In genomic region chr9:114375386-114375785, GRCh38 we compare ENCODE assay signal across 16 cellular contexts. TPM values are rescaled to one million over a fixed set of nuclear protein-coding genes. Genes with fewer than 3 reads are reported as not detected.
DNase-seq lines count a peak whose midpoint lies in the region; ATAC-seq and TF ChIP-seq lines count a peak whose summit lies in the region.
"Had no signal": no experiment of that assay in that cellular context is flagged by ENCODE, and none has a peak within 500 bp of the region (broad histone marks: within the 10 kb centered on the region; RNA-seq: fewer than 3 reads in every experiment).

No MANE protein-coding gene starts in this region.

- H3K36me3 Mint-ChIP-seq in stimulated activated naive CD8-positive, alpha-beta T cell treated with anti-CD3 and anti-CD28 coated beads, Interleukin-15, Interleukin-2, amounts not matched to agents 100 ng/mL and 50 ng/mL, for 24 hours (ENCODE audit: low read depth), result peaks cover 89% of the 10 kb centered on the region
- peaks cover 43% of the 10 kb centered on the region for H3K36me3 Mint-ChIP-seq in endothelial cell (ENCODE audit: low read depth, unreplicated experiment)

- H3K4me3 ChIP-seq in WERI-Rb-1 (ENCODE audit: low read depth, low read length), result no peak overlapping the region
- no peak overlapping the region for H3K4me3 ChIP-seq in ascending aorta
- H3K4me3 ChIP-seq in brain microvascular endothelial cell (ENCODE audit: low read depth, low read length), result no peak overlapping the region
- H3K4me3 ChIP-seq: K562, psoas muscle had no signal

- peak overlapping the region; percentile 32 for H3K4me3 Mint-ChIP-seq in stimulated activated naive CD8-positive, alpha-beta T cell treated with anti-CD3 and anti-CD28 coated beads, Interleukin-15, Interleukin-2, amounts not matched to agents 100 ng/mL and 50 ng/mL, for 24 hours
- H3K4me3 Mint-ChIP-seq in endothelial cell (ENCODE audit: unreplicated experiment), result peak overlapping the region; percentile 3

- in situ Hi-C loops in brain microvascular endothelial cell (cut with HindIII; ENCODE audit: low pct_ligation_motif_present, low sequenced_read_pairs), result no loop called here

- peak overlapping the region; percentile 3; the same call in 1 of the 2 replicates for H3K27ac ChIP-seq in WERI-Rb-1
- H3K27ac ChIP-seq in ascending aorta, result no peak overlapping the region
- no peak overlapping the region for H3K27ac ChIP-seq in brain microvascular endothelial cell
- H3K27ac ChIP-seq: foreskin keratinocyte, psoas muscle had no signal

- H3K4me1 Mint-ChIP-seq in stimulated activated naive CD8-positive, alpha-beta T cell treated with anti-CD3 and anti-CD28 coated beads, Interleukin-15, Interleukin-2, amounts not matched to agents 100 ng/mL and 50 ng/mL, for 24 hours (ENCODE audit: low read depth), result peaks cover 92% of the 10 kb centered on the region
- peaks cover 67% of the 10 kb centered on the region for H3K4me1 Mint-ChIP-seq in endothelial cell (ENCODE audit: unreplicated experiment)

- no peaks in the 10 kb centered on the region for H3K27me3 ChIP-seq in WERI-Rb-1 (ENCODE audit: insufficient read depth, low read depth, severe bottlenecking)
- no peaks in the 10 kb centered on the region for H3K27me3 ChIP-seq in ascending aorta
- H3K27me3 ChIP-seq in brain microvascular endothelial cell (replicated peaks), result no peaks in the 10 kb centered on the region
- H3K27me3 ChIP-seq: foreskin keratinocyte had no signal

- H3K36me3 ChIP-seq in WERI-Rb-1, result peaks cover 84% of the 10 kb centered on the region
- H3K36me3 ChIP-seq in ascending aorta, result peaks cover 43 to 70% of the 10 kb centered on the region in 2 donors
- H3K36me3 ChIP-seq in brain microvascular endothelial cell (replicated peaks), result no peaks in the 10 kb centered on the region

- intact Hi-C loops in ascending aorta (cut with DNase I), result no loop called here

- H3K27ac Mint-ChIP-seq in stimulated activated naive CD8-positive, alpha-beta T cell treated with anti-CD3 and anti-CD28 coated beads, Interleukin-15, Interleukin-2, amounts not matched to agents 100 ng/mL and 50 ng/mL, for 24 hours, result peak overlapping the region; percentile 86
- peak overlapping the region; percentile 16 for H3K27ac Mint-ChIP-seq in endothelial cell (ENCODE audit: unreplicated experiment)

- no peaks in the 10 kb centered on the region for H3K9me3 ChIP-seq in WERI-Rb-1 (ENCODE audit: severe bottlenecking)
- H3K9me3 ChIP-seq in ascending aorta, result no peaks in the 10 kb centered on the region
- H3K9me3 ChIP-seq: psoas muscle had no signal

- H3K9me3 Mint-ChIP-seq in stimulated activated naive CD8-positive, alpha-beta T cell treated with anti-CD3 and anti-CD28 coated beads, Interleukin-15, Interleukin-2, amounts not matched to agents 100 ng/mL and 50 ng/mL, for 24 hours, result no peaks in the 10 kb centered on the region
- no peaks in the 10 kb centered on the region for H3K9me3 Mint-ChIP-seq in endothelial cell (ENCODE audit: unreplicated experiment)

- peaks cover 0 to 37% of the 10 kb centered on the region in 2 donors for H3K4me1 ChIP-seq in ascending aorta
- H3K4me1 ChIP-seq: psoas muscle had no signal

- no peak for DNase-seq in stimulated activated naive CD8-positive, alpha-beta T cell treated with anti-CD3 and anti-CD28 coated beads, Interleukin-15, Interleukin-2, amounts not matched to agents 100 U/mL and 50 U/mL, for 24 hours
- DNase-seq in WERI-Rb-1, result no peak
- DNase-seq in endothelial cell (ENCODE audit: low spot score), result no peak
- DNase-seq in AML-193 (lab: John Stamatoyannopoulos, UW), result no peak
- DNase-seq in SIG-M5 (lab: John Stamatoyannopoulos, UW), result no peak
- no peak for DNase-seq in ascending aorta (ENCODE audit: low spot score in 2 of 2)
- DNase-seq in brain microvascular endothelial cell, result no peak
- DNase-seq: amniotic stem cell; foreskin keratinocyte; NK-92 treated with Interleukin-12 subunit alpha and Interleukin-12 subunit beta, amount 100 ng/mL, for 24 hours; psoas muscle; Right ventricle myocardium superior; stimulated activated CD4-positive, alpha-beta T cell treated with anti-CD3 and anti-CD28 coated beads, Interleukin-12 subunit alpha, Interleukin-12 subunit beta, amount 100 ng/mL, for 4 hours had no signal

- no peak for ATAC-seq in stimulated activated naive CD8-positive, alpha-beta T cell treated with anti-CD3 and anti-CD28 coated beads, Interleukin-15, Interleukin-2, amounts not matched to agents 100 U/mL and 50 U/mL, for 24 hours
- ATAC-seq: foreskin keratinocyte, K562, psoas muscle had no signal

- H3K27me3 Mint-ChIP-seq in stimulated activated naive CD8-positive, alpha-beta T cell treated with anti-CD3 and anti-CD28 coated beads, Interleukin-15, Interleukin-2, amounts not matched to agents 100 ng/mL and 50 ng/mL, for 24 hours, result no peaks in the 10 kb centered on the region
- H3K27me3 Mint-ChIP-seq in endothelial cell (ENCODE audit: unreplicated experiment), result peaks cover 17% of the 10 kb centered on the region

- TF ChIP-seq CTCF in WERI-Rb-1 (IDR thresholded peaks at IDR 0.05; ENCODE audit: low read depth, low read length) (no peak), endothelial cell (IDR thresholded peaks at IDR 0.05; ENCODE audit: unreplicated experiment) (no peak), ascending aorta (IDR thresholded peaks at IDR 0.05) (no peak), brain microvascular endothelial cell (IDR thresholded peaks at IDR 0.05; ENCODE audit: low read depth, low read length, missing control alignments) (no peak)

RNA-seq across cellular contexts. Expression of gene AKNA, which starts 12.4 kb away (rescaled TPM):
- 79.1 TPM for total RNA-seq in endothelial cell (ENCODE audit: unreplicated experiment)
- 87.9 TPM for total RNA-seq in ascending aorta

RNA-seq across cellular contexts. Expression of gene ORM2, which starts 45.7 kb away (rescaled TPM):
- not detected for total RNA-seq in endothelial cell (ENCODE audit: unreplicated experiment)
- 0.64 TPM for total RNA-seq in ascending aorta
- total RNA-seq: cerebellum, foreskin keratinocyte, psoas muscle, Right ventricle myocardium superior had no signal

RNA-seq across cellular contexts. Expression of gene ORM1, which starts 52.5 kb away (rescaled TPM):
- not detected for total RNA-seq in endothelial cell (ENCODE audit: unreplicated experiment)
- total RNA-seq in ascending aorta, result 53.3 TPM
- total RNA-seq: cerebellum, foreskin keratinocyte had no signal

Comparison
In these comparisons a context has a peak if more than half of its experiments do, and no peak if none do; other contexts are left out.
1. RNA of gene ORM1, which starts 52.5 kb away (total RNA-seq): 53.3 TPM in ascending aorta (single experiment); not detected in endothelial cell (single experiment); every median in the first group is over 10 times any median in the second.